ENCODE assay signal across 2 cellular contexts in genomic region chr4:185813133-185813532, GRCh38.
TF ChIP-seq lines count a peak whose summit lies in the region.

No MANE protein-coding gene starts in this region.

TF ChIP-seq in GM23338, 12 proteins besides CTCF, POLR2A, EP300 and RAD21:
- TF ChIP-seq ETS1 (IDR thresholded peaks at IDR 0.05) = no peak
- no peak for TF ChIP-seq ZNF462 (CRISPR knock-in tag; IDR thresholded peaks at IDR 0.05)
- no peak for TF ChIP-seq JUNB (IDR thresholded peaks at IDR 0.05; ENCODE audit: unreplicated experiment)
- no peak for TF ChIP-seq EZH2phosphoT487 (IDR thresholded peaks at IDR 0.05; ENCODE audit: unreplicated experiment)
- TF ChIP-seq STAT1 (IDR thresholded peaks at IDR 0.05; ENCODE audit: unreplicated experiment) = no peak
- TF ChIP-seq CREB1 (CRISPR knock-in tag; IDR thresholded peaks at IDR 0.05; ENCODE audit: low read depth) = no peak
TF ChIP-seq in GM23338: peak in this region for 0.

TF ChIP-seq in HepG2, 621 proteins besides CTCF, POLR2A, EP300 and RAD21:
- peak; percentile 66 for TF ChIP-seq ZNF263 (CRISPR knock-in tag; IDR thresholded peaks at IDR 0.05)
- TF ChIP-seq HNF4A (CRISPR knock-in tag; IDR thresholded peaks at IDR 0.05) = peak; percentile 33; the same call in 1 of the 2 replicates
- 0 out of 2 replicates have a peak, but pooled peaks have one; percentile 18 for TF ChIP-seq ZNF687 (CRISPR knock-in tag; IDR thresholded peaks at IDR 0.05)
- TF ChIP-seq LCORL (IDR thresholded peaks at IDR 0.05) = 0 out of 2 replicates have a peak, but pooled peaks have one; percentile 46
- TF ChIP-seq LCORL (CRISPR knock-in tag; IDR thresholded peaks at IDR 0.05) = no peak
- TF ChIP-seq ZBTB33 (CRISPR knock-in tag; IDR thresholded peaks at IDR 0.05) = peak; percentile 49
- no peak for TF ChIP-seq ZNF678 (CRISPR knock-in tag; IDR thresholded peaks at IDR 0.05)
- TF ChIP-seq ZNF543 (CRISPR knock-in tag; IDR thresholded peaks at IDR 0.05) = no peak
- no peak for TF ChIP-seq SOX6 (IDR thresholded peaks at IDR 0.05)
- 0 out of 2 replicates have a peak, but pooled peaks have one; percentile 19 for TF ChIP-seq SOX6 (CRISPR knock-in tag; IDR thresholded peaks at IDR 0.05)
- no peak for TF ChIP-seq CERS6 (CRISPR knock-in tag; IDR thresholded peaks at IDR 0.05)
- TF ChIP-seq AHDC1 (CRISPR knock-in tag; IDR thresholded peaks at IDR 0.05; ENCODE audit: borderline replicate concordance) = peak; percentile 47; the same call in 1 of the 2 replicates
- peak; percentile 57 for TF ChIP-seq PAXIP1 (CRISPR knock-in tag; conservative IDR thresholded peaks at IDR 0.05)
- 0 out of 2 replicates have a peak, but pooled peaks have one; percentile 12 for TF ChIP-seq SAP130 (CRISPR knock-in tag; IDR thresholded peaks at IDR 0.05; ENCODE audit: low read depth)
- TF ChIP-seq YEATS4 (CRISPR knock-in tag; IDR thresholded peaks at IDR 0.05; ENCODE audit: borderline replicate concordance) = no peak
- peak; percentile 36; the same call in 1 of the 2 replicates for TF ChIP-seq FOXA3 (CRISPR knock-in tag; IDR thresholded peaks at IDR 0.05)
- TF ChIP-seq ZBTB38 (CRISPR knock-in tag; IDR thresholded peaks at IDR 0.05) = peak; percentile 81; the same call in 1 of the 2 replicates
- TF ChIP-seq ARID5B (CRISPR knock-in tag; IDR thresholded peaks at IDR 0.05) = peak; percentile 16; the same call in 1 of the 2 replicates
- peak; percentile 20; the same call in 1 of the 2 replicates for TF ChIP-seq TBX3 (IDR thresholded peaks at IDR 0.05; ENCODE audit: borderline replicate concordance)
- TF ChIP-seq POGZ (CRISPR knock-in tag; IDR thresholded peaks at IDR 0.05) = 0 out of 2 replicates have a peak, but pooled peaks have one; percentile 43
- TF ChIP-seq BCL6 (CRISPR knock-in tag; IDR thresholded peaks at IDR 0.05) = peak; percentile 45; the same call in 1 of the 2 replicates
- TF ChIP-seq NCOR1 (IDR thresholded peaks at IDR 0.05; ENCODE audit: borderline replicate concordance, low read length) = peak; percentile 18; the same call in 1 of the 2 replicates
- no peak for TF ChIP-seq SETDB1 (CRISPR knock-in tag; IDR thresholded peaks at IDR 0.05; ENCODE audit: borderline replicate concordance)
